1 cellular context compared by ENCODE assay signal in the genomic region with DNA sequence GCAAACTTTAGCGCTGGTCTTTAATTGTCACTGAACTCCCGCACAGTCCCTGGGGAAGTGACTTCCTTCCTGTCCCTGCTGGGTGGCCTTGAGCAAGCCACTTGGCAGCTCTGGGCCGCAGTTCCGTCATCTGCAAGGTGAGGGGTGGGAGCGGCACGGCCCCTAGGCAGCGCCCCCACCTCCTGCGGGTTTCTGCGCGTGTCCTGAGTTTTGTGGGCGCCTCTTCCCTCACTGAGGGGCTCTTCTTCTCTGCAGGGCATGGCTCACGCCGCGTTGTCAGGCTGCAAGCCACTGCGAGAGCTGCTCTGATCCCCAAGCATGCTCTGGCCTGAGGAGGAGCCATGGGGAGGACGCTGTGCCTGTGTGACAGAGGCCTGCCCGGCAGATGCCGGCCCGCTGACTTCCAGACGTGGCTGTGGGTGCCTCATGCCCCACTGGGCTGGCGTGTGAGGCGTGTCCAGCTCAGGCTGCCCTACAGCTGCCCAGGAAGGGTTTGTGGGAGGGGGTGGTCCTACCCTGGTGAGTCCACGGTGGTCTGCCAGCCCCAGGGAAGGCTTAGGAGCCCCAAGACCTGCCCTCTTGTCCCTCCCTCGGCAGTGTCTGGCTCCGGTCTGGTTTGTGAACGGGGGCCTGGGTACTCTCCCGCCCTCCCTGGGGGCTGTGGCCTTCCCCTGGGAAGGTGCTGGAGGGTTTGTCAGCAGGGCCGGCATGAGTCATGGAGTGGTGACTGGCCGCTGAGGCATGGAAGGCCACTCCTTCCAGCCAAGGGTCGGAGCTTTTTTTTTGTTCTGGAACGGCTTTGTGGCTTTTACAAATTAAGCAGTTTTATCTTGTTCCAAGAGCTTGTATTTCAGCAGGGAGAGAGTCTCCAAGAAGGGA.
TF ChIP-seq lines count a peak whose summit lies in the region.

No MANE protein-coding gene starts in this region.

TF ChIP-seq in K562, 482 proteins besides CTCF, POLR2A, EP300 and RAD21 (continued from another document and continues in another):
- TF ChIP-seq, protein P1, sequence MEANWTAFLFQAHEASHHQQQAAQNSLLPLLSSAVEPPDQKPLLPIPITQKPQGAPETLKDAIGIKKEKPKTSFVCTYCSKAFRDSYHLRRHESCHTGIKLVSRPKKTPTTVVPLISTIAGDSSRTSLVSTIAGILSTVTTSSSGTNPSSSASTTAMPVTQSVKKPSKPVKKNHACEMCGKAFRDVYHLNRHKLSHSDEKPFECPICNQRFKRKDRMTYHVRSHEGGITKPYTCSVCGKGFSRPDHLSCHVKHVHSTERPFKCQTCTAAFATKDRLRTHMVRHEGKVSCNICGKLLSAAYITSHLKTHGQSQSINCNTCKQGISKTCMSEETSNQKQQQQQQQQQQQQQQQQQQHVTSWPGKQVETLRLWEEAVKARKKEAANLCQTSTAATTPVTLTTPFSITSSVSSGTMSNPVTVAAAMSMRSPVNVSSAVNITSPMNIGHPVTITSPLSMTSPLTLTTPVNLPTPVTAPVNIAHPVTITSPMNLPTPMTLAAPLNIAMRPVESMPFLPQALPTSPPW (CRISPR knock-in tag; IDR thresholded peaks at IDR 0.05) = peak; percentile 65
- TF ChIP-seq MTA1 (IDR thresholded peaks at IDR 0.05; ENCODE audit: borderline replicate concordance) = no peak
- TF ChIP-seq NELFE (IDR thresholded peaks at IDR 0.05; ENCODE audit: insufficient read depth, insufficient read length) = no peak
- no peak for TF ChIP-seq RAD51 (IDR thresholded peaks at IDR 0.05; ENCODE audit: borderline replicate concordance, low read depth)
- peak; percentile 47; the same call in 1 of the 2 replicates for TF ChIP-seq XRCC5 (IDR thresholded peaks at IDR 0.05; ENCODE audit: low read depth, low read length)
- TF ChIP-seq ZNF263 (CRISPR knock-in tag; IDR thresholded peaks at IDR 0.05; ENCODE audit: borderline replicate concordance) = peak; percentile 100
- TF ChIP-seq TAF15 (IDR thresholded peaks at IDR 0.05; ENCODE audit: low read depth, low read length) = no peak
- no peak for TF ChIP-seq GATAD2A (IDR thresholded peaks at IDR 0.05)
- TF ChIP-seq CREB1 (IDR thresholded peaks at IDR 0.05) = no peak
- no peak; the same call in 1 of the 2 replicates for TF ChIP-seq CREB1 (CRISPR knock-in tag; IDR thresholded peaks at IDR 0.05)
- TF ChIP-seq, protein P2, sequence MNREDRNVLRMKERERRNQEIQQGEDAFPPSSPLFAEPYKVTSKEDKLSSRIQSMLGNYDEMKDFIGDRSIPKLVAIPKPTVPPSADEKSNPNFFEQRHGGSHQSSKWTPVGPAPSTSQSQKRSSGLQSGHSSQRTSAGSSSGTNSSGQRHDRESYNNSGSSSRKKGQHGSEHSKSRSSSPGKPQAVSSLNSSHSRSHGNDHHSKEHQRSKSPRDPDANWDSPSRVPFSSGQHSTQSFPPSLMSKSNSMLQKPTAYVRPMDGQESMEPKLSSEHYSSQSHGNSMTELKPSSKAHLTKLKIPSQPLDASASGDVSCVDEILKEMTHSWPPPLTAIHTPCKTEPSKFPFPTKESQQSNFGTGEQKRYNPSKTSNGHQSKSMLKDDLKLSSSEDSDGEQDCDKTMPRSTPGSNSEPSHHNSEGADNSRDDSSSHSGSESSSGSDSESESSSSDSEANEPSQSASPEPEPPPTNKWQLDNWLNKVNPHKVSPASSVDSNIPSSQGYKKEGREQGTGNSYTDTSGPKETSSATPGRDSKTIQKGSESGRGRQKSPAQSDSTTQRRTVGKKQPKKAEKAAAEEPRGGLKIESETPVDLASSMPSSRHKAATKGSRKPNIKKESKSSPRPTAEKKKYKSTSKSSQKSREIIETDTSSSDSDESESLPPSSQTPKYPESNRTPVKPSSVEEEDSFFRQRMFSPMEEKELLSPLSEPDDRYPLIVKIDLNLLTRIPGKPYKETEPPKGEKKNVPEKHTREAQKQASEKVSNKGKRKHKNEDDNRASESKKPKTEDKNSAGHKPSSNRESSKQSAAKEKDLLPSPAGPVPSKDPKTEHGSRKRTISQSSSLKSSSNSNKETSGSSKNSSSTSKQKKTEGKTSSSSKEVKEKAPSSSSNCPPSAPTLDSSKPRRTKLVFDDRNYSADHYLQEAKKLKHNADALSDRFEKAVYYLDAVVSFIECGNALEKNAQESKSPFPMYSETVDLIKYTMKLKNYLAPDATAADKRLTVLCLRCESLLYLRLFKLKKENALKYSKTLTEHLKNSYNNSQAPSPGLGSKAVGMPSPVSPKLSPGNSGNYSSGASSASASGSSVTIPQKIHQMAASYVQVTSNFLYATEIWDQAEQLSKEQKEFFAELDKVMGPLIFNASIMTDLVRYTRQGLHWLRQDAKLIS (CRISPR knock-in tag; IDR thresholded peaks at IDR 0.05) = no peak
- TF ChIP-seq, protein P3, sequence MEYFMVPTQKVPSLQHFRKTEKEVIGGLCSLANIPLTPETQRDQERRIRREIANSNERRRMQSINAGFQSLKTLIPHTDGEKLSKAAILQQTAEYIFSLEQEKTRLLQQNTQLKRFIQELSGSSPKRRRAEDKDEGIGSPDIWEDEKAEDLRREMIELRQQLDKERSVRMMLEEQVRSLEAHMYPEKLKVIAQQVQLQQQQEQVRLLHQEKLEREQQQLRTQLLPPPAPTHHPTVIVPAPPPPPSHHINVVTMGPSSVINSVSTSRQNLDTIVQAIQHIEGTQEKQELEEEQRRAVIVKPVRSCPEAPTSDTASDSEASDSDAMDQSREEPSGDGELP (CRISPR knock-in tag; IDR thresholded peaks at IDR 0.05; ENCODE audit: borderline replicate concordance) = peak; percentile 40
- 0 out of 2 replicates have a peak, but pooled peaks have one; percentile 20 for TF ChIP-seq KLF6 (CRISPR knock-in tag; IDR thresholded peaks at IDR 0.05; ENCODE audit: borderline replicate concordance)
- TF ChIP-seq KLF10 (CRISPR knock-in tag; IDR thresholded peaks at IDR 0.05) = no peak
- TF ChIP-seq KLF13 (tag; IDR thresholded peaks at IDR 0.05; ENCODE audit: borderline replicate concordance, low read depth) = no peak
- TF ChIP-seq RCOR1 (IDR thresholded peaks at IDR 0.05; ENCODE audit: borderline replicate concordance in 1 of 2, low read depth in 2 of 2, low read length in 2 of 2) = no peak
- peak; percentile 27; the same call in 1 of the 2 replicates for TF ChIP-seq PML (IDR thresholded peaks at IDR 0.05; ENCODE audit: low read length)
- TF ChIP-seq ZNF584 (CRISPR knock-in tag; IDR thresholded peaks at IDR 0.05; ENCODE audit: low read depth) = no peak
- peak; percentile 56; the same call in 1 of the 2 replicates for TF ChIP-seq L3MBTL2 (IDR thresholded peaks at IDR 0.05)
- no peak for TF ChIP-seq HLTF (IDR thresholded peaks at IDR 0.05)
- TF ChIP-seq MEIS2 (IDR thresholded peaks at IDR 0.05; ENCODE audit: partially characterized antibody) = peak; percentile 19
- no peak for TF ChIP-seq DMBX1 (CRISPR knock-in tag; IDR thresholded peaks at IDR 0.05; ENCODE audit: borderline replicate concordance)
- TF ChIP-seq, protein P4, sequence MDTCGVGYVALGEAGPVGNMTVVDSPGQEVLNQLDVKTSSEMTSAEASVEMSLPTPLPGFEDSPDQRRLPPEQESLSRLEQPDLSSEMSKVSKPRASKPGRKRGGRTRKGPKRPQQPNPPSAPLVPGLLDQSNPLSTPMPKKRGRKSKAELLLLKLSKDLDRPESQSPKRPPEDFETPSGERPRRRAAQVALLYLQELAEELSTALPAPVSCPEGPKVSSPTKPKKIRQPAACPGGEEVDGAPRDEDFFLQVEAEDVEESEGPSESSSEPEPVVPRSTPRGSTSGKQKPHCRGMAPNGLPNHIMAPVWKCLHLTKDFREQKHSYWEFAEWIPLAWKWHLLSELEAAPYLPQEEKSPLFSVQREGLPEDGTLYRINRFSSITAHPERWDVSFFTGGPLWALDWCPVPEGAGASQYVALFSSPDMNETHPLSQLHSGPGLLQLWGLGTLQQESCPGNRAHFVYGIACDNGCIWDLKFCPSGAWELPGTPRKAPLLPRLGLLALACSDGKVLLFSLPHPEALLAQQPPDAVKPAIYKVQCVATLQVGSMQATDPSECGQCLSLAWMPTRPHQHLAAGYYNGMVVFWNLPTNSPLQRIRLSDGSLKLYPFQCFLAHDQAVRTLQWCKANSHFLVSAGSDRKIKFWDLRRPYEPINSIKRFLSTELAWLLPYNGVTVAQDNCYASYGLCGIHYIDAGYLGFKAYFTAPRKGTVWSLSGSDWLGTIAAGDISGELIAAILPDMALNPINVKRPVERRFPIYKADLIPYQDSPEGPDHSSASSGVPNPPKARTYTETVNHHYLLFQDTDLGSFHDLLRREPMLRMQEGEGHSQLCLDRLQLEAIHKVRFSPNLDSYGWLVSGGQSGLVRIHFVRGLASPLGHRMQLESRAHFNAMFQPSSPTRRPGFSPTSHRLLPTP (IDR thresholded peaks at IDR 0.05; ENCODE audit: borderline replicate concordance, extremely low read depth, insufficient read length) = no peak
- no peak for TF ChIP-seq ILK (tag; IDR thresholded peaks at IDR 0.05; ENCODE audit: borderline replicate concordance, low read depth)
- TF ChIP-seq ELF1 (tag; IDR thresholded peaks at IDR 0.05) = no peak
- TF ChIP-seq, protein P5, sequence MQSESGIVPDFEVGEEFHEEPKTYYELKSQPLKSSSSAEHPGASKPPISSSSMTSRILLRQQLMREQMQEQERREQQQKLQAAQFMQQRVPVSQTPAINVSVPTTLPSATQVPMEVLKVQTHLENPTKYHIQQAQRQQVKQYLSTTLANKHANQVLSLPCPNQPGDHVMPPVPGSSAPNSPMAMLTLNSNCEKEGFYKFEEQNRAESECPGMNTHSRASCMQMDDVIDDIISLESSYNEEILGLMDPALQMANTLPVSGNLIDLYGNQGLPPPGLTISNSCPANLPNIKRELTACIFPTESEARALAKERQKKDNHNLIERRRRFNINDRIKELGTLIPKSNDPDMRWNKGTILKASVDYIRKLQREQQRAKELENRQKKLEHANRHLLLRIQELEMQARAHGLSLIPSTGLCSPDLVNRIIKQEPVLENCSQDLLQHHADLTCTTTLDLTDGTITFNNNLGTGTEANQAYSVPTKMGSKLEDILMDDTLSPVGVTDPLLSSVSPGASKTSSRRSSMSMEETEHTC (IDR thresholded peaks at IDR 0.05) = peak; percentile 58
- TF ChIP-seq, protein P6, sequence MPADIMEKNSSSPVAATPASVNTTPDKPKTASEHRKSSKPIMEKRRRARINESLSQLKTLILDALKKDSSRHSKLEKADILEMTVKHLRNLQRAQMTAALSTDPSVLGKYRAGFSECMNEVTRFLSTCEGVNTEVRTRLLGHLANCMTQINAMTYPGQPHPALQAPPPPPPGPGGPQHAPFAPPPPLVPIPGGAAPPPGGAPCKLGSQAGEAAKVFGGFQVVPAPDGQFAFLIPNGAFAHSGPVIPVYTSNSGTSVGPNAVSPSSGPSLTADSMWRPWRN (IDR thresholded peaks at IDR 0.05; ENCODE audit: low read depth) = no peak
- 0 out of 2 replicates have a peak, but pooled peaks have one; percentile 46 for TF ChIP-seq MTA3 (IDR thresholded peaks at IDR 0.05; ENCODE audit: borderline replicate concordance)
- TF ChIP-seq, protein P7, sequence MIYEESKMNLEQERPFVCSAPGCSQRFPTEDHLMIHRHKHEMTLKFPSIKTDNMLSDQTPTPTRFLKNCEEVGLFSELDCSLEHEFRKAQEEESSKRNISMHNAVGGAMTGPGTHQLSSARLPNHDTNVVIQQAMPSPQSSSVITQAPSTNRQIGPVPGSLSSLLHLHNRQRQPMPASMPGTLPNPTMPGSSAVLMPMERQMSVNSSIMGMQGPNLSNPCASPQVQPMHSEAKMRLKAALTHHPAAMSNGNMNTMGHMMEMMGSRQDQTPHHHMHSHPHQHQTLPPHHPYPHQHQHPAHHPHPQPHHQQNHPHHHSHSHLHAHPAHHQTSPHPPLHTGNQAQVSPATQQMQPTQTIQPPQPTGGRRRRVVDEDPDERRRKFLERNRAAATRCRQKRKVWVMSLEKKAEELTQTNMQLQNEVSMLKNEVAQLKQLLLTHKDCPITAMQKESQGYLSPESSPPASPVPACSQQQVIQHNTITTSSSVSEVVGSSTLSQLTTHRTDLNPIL (CRISPR knock-in tag; IDR thresholded peaks at IDR 0.05) = no peak
- TF ChIP-seq, protein P8, sequence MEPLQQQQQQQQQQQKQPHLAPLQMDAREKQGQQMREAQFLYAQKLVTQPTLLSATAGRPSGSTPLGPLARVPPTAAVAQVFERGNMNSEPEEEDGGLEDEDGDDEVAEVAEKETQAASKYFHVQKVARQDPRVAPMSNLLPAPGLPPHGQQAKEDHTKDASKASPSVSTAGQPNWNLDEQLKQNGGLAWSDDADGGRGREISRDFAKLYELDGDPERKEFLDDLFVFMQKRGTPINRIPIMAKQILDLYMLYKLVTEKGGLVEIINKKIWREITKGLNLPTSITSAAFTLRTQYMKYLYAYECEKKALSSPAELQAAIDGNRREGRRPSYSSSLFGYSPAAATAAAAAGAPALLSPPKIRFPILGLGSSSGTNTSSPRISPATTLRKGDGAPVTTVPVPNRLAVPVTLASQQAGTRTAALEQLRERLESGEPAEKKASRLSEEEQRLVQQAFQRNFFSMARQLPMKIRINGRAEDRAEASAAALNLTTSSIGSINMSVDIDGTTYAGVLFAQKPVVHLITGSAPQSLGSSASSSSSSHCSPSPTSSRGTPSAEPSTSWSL (CRISPR knock-in tag; IDR thresholded peaks at IDR 0.05; ENCODE audit: borderline replicate concordance) = 0 out of 2 replicates have a peak, but pooled peaks have one; percentile 56
- no peak for TF ChIP-seq HDAC6 (IDR thresholded peaks at IDR 0.05; ENCODE audit: low read depth, low read length)
- TF ChIP-seq SAP30 (IDR thresholded peaks at IDR 0.05; ENCODE audit: borderline replicate concordance, insufficient read depth, low read depth, low read length, poor library complexity, severe bottlenecking) = peak; percentile 50
- no peak for TF ChIP-seq ZNF224 (CRISPR knock-in tag; IDR thresholded peaks at IDR 0.05)
- TF ChIP-seq CHD4 (IDR thresholded peaks at IDR 0.05; ENCODE audit: insufficient read depth, insufficient replicate concordance, low read depth, low read length, poor library complexity, severe bottlenecking) = no peak
- peak; percentile 31; the same call in 1 of the 2 replicates for TF ChIP-seq MYNN (IDR thresholded peaks at IDR 0.05)
- TF ChIP-seq MYNN (CRISPR knock-in tag; IDR thresholded peaks at IDR 0.05) = no peak
- TF ChIP-seq RBM17 (IDR thresholded peaks at IDR 0.05; ENCODE audit: borderline replicate concordance, low read depth, low read length) = no peak
- TF ChIP-seq RB1 (IDR thresholded peaks at IDR 0.05; ENCODE audit: low read depth) = no peak
- TF ChIP-seq, protein P9, sequence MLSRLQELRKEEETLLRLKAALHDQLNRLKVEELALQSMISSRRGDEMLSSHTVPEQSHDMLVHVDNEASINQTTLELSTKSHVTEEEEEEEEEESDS (CRISPR knock-in tag; IDR thresholded peaks at IDR 0.05) = no peak
- TF ChIP-seq SMARCC2 (IDR thresholded peaks at IDR 0.05; ENCODE audit: low read depth) = peak; percentile 60; the same call in 1 of the 2 replicates
- TF ChIP-seq, protein P10, sequence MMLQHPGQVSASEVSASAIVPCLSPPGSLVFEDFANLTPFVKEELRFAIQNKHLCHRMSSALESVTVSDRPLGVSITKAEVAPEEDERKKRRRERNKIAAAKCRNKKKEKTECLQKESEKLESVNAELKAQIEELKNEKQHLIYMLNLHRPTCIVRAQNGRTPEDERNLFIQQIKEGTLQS (IDR thresholded peaks at IDR 0.05) = peak; percentile 95
- TF ChIP-seq, protein P10 (CRISPR knock-in tag; conservative IDR thresholded peaks at IDR 0.05) = peak; percentile 86
- TF ChIP-seq ERF (CRISPR knock-in tag; IDR thresholded peaks at IDR 0.05) = no peak
- TF ChIP-seq FOXJ3 (CRISPR knock-in tag; IDR thresholded peaks at IDR 0.05) = no peak
- TF ChIP-seq ZNF134 (CRISPR knock-in tag; conservative IDR thresholded peaks at IDR 0.05) = no peak
- TF ChIP-seq ZNF445 (CRISPR knock-in tag; IDR thresholded peaks at IDR 0.05; ENCODE audit: low read depth) = no peak
- TF ChIP-seq MEF2A (IDR thresholded peaks at IDR 0.05; ENCODE audit: control insufficient read depth, low read depth, low read length) = no peak
- TF ChIP-seq KAT2B (IDR thresholded peaks at IDR 0.05; ENCODE audit: low read depth, low read length) = no peak
- TF ChIP-seq CBX1 (IDR thresholded peaks at IDR 0.05; ENCODE audit: low read depth) = no peak
